Comparison of ENCODE assay signal across 8 cellular contexts in genomic region chr12:116881325-116881866, GRCh38. TPM values are rescaled to one million over a fixed set of nuclear protein-coding genes. Genes with fewer than 3 reads are reported as not detected.
DNase-seq lines count a peak whose midpoint lies in the region; ATAC-seq lines count a peak whose summit lies in the region.

Gene HRK (minus strand): TSS chr12:116881441. CDS start chr12:116881307, 134 bp downstream.

- H3K18ac ChIP-seq in mesendoderm (ENCODE audit: low read length): peak within 1 kb of the TSS; percentile 71

- peaks cover 39% of the 10 kb centered on the region for H3K4me1 Mint-ChIP-seq in activated T-cell treated with anti-CD3 and anti-CD28 coated beads, Interleukin-2, amount 50 U/mL, for 72 hours (ENCODE audit: low read depth)

- H4K5ac ChIP-seq in mesendoderm (ENCODE audit: low read length): no peak within 1 kb of the TSS

- DNase-seq in NCI-H1436 (lab: John Stamatoyannopoulos, UW) (peak; percentile 45), NCI-H1436 treated with DMSO at 0.1 percent for 48 hours (lab: John Stamatoyannopoulos, UW) (no peak), mesendoderm (peak; percentile 64), SIG-M5 (lab: John Stamatoyannopoulos, UW) (no peak)
- no peak for DNase-seq in activated T-cell treated with anti-CD3 and anti-CD28 coated beads, Interleukin-2, amount 50 U/mL, for 72 hours

- no peaks in the 10 kb centered on the region for H3K79me2 ChIP-seq in mesendoderm (ENCODE audit: control insufficient read depth, insufficient read depth, low read length)

- peak within 1 kb of the TSS; percentile 79 for H3K4me2 ChIP-seq in mesendoderm (ENCODE audit: low read length)

- H2BK120ac ChIP-seq in mesendoderm (ENCODE audit: low read depth, low read length): no peak within 1 kb of the TSS

- no peak within 1 kb of the TSS for H2AK5ac ChIP-seq in mesendoderm (ENCODE audit: low read length)

- peak within 1 kb of the TSS; percentile 70 for H3K56ac ChIP-seq in mesendoderm (ENCODE audit: low read length)

- no peak for ATAC-seq in activated T-cell treated with anti-CD3 and anti-CD28 coated beads, Interleukin-2, amount 50 U/mL, for 72 hours (replicated peaks in 1 of 2)
- ATAC-seq in GM19023 (IDR thresholded peaks at IDR 0.05; ENCODE audit: unreplicated experiment): no peak
- ATAC-seq in HG03571 (IDR thresholded peaks at IDR 0.05; ENCODE audit: unreplicated experiment): no peak

- H2BK15ac ChIP-seq in mesendoderm (replicated peaks; ENCODE audit: low read depth): no peak within 1 kb of the TSS

- H3K4me1 ChIP-seq in HUES6 (ENCODE audit: control insufficient read depth, insufficient read depth, low read length) (peaks cover 15% of the 10 kb centered on the region), mesendoderm (ENCODE audit: control insufficient read depth, low read depth, low read length) (peaks cover 11% of the 10 kb centered on the region)

- H3K27ac Mint-ChIP-seq in activated T-cell treated with anti-CD3 and anti-CD28 coated beads, Interleukin-2, amount 50 U/mL, for 72 hours: no peak within 1 kb of the TSS

- no peaks in the 10 kb centered on the region for H3K36me3 ChIP-seq in HUES6 (ENCODE audit: control insufficient read depth, insufficient read depth, low read length)
- H3K36me3 ChIP-seq in mesendoderm (ENCODE audit: control insufficient read depth, insufficient read depth, low read length): no peaks in the 10 kb centered on the region

- H3K9ac ChIP-seq in HUES6 (ENCODE audit: low read length): peak within 1 kb of the TSS; percentile 62
- H3K9ac ChIP-seq in mesendoderm (ENCODE audit: low read length): peak within 1 kb of the TSS; percentile 50

- peak within 1 kb of the TSS; percentile 85 to 87 for H3K4me3 Mint-ChIP-seq in activated T-cell treated with anti-CD3 and anti-CD28 coated beads, Interleukin-2, amount 50 U/mL, for 72 hours

- H3K23ac ChIP-seq in mesendoderm (ENCODE audit: low read length): peak within 1 kb of the TSS; percentile 45

- no peak within 1 kb of the TSS for H3K4ac ChIP-seq in mesendoderm (ENCODE audit: low read depth, low read length)

- H3K9me3 ChIP-seq in HUES6 (ENCODE audit: control insufficient read depth, insufficient read depth, low read depth, low read length): no peaks in the 10 kb centered on the region

- peaks cover 90% of the 10 kb centered on the region for H3K27me3 ChIP-seq in HUES6 (ENCODE audit: control insufficient read depth, insufficient read depth, low read length)
- peaks cover 30% of the 10 kb centered on the region for H3K27me3 ChIP-seq in mesendoderm (ENCODE audit: insufficient read depth, low read length, poor library complexity)

- H3K27ac ChIP-seq in HUES6 (ENCODE audit: low read depth, low read length): no peak within 1 kb of the TSS
- H3K27ac ChIP-seq in mesendoderm (ENCODE audit: low read depth, low read length): no peak within 1 kb of the TSS

- H3K4me3 ChIP-seq in HUES6 (ENCODE audit: low read depth, low read length) (peak within 1 kb of the TSS; percentile 65), mesendoderm (ENCODE audit: low read length) (peak within 1 kb of the TSS; percentile 44)

- no peak within 1 kb of the TSS for H2BK5ac ChIP-seq in mesendoderm (ENCODE audit: low read length)

- H3K9me3 Mint-ChIP-seq in activated T-cell treated with anti-CD3 and anti-CD28 coated beads, Interleukin-2, amount 50 U/mL, for 72 hours: no peaks in the 10 kb centered on the region

- H3K27me3 Mint-ChIP-seq in activated T-cell treated with anti-CD3 and anti-CD28 coated beads, Interleukin-2, amount 50 U/mL, for 72 hours (ENCODE audit: low read depth): peaks cover 73% of the 10 kb centered on the region

- no CpG with 5 or more reads among the region's 49 CpGs for WGBS in mesendoderm (ENCODE audit: extremely low coverage, insufficient coverage, low lambda C conversion rate)

- H3K79me1 ChIP-seq in mesendoderm (ENCODE audit: low read length): no peaks in the 10 kb centered on the region

- peaks cover 2 to 5% of the 10 kb centered on the region in 2 donors for H3K36me3 Mint-ChIP-seq in activated T-cell treated with anti-CD3 and anti-CD28 coated beads, Interleukin-2, amount 50 U/mL, for 72 hours (ENCODE audit: insufficient read depth in 2 of 2)

- peak within 1 kb of the TSS; percentile 31 for H4K8ac ChIP-seq in mesendoderm (ENCODE audit: low read depth, low read length)

RNA-seq across cellular contexts. Expression of gene HRK, which starts in this region (rescaled TPM):
- under 1 TPM in 1 of 2 donors, not detected in 1; 0.12 TPM for total RNA-seq in activated T-cell treated with anti-CD3 and anti-CD28 coated beads, Interleukin-2, amount 50 U/mL, for 72 hours
- polyA plus RNA-seq in mesendoderm (2013, experiment 1 of 2): 0.59 TPM
- polyA plus RNA-seq in mesendoderm (2013, experiment 2 of 2): 0.62 TPM

Comparison
In these comparisons a context has a peak if more than half of its experiments do, and no peak if none do; other contexts are left out.
1. DNase-seq: peak in NCI-H1436 (single experiment) and mesendoderm (single experiment); none in NCI-H1436 treated with DMSO at 0.1 percent for 48 hours (single experiment), activated T-cell treated with anti-CD3 and anti-CD28 coated beads, Interleukin-2, amount 50 U/mL, for 72 hours (0 of 2) and SIG-M5 (single experiment).